In the genomic region with DNA sequence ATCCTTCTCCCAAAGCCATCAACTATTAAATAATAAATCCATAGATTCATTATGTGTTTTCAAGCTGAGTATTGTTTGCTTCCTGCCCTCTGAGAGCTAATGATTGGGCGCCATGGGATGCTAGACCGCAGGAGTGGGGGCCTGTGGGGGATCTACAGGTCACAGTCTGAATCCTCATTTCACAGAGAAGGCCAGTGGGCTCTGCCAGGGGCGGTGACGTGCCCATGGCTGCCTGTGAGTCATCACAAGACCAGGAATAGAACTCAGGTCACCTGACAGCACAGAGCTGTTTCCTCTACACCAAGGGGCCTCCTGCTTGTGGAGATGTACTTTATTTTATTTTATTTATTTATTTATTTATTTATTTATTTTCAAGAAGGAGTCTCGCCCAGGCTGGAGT, we compare ENCODE assay signal across 8 cellular contexts.
DNase-seq lines count a peak whose midpoint lies in the region; ATAC-seq and TF ChIP-seq lines count a peak whose summit lies in the region.

No MANE protein-coding gene starts in this region.

- H3K4me3 ChIP-seq in parathyroid adenoma (ENCODE audit: low read depth, low read length), result no peak overlapping the region

- TF ChIP-seq CTCF in parathyroid adenoma (IDR thresholded peaks at IDR 0.05), result no peak

- H2AFZ ChIP-seq in parathyroid adenoma, result no peak overlapping the region

- H3K9me3 ChIP-seq in parathyroid adenoma (ENCODE audit: control insufficient read depth, low read length), result no peaks in the 10 kb centered on the region

- H3K9ac ChIP-seq in parathyroid adenoma, result no peak overlapping the region

- H3K4me2 ChIP-seq in parathyroid adenoma (ENCODE audit: low read length), result no peak overlapping the region

- H3K27ac ChIP-seq in parathyroid adenoma, result peak overlapping the region; percentile 53

- H3K36me3 ChIP-seq in parathyroid adenoma (ENCODE audit: control insufficient read depth, insufficient read depth, low read length), result no peaks in the 10 kb centered on the region

- peaks cover 8% of the 10 kb centered on the region for H3K4me1 ChIP-seq in parathyroid adenoma

- H3K27me3 ChIP-seq in parathyroid adenoma (ENCODE audit: control insufficient read depth, insufficient read depth, low read length), result no peaks in the 10 kb centered on the region

- peak; percentile 85 for DNase-seq in EL
- peak; percentile 46 for DNase-seq in NAMALWA (ENCODE audit: low spot score)
- peak; percentile 47 for DNase-seq in activated T-helper 1 cell treated with Interleukin-2 at 50 U/mL for 16 hours (ENCODE audit: low read depth)
- peak; percentile 71 for DNase-seq in fibroblast of the conjunctiva (ENCODE audit: low read depth)
- no peak for DNase-seq in NCI-H2081 (lab: John Stamatoyannopoulos, UW)

- no peaks in the 10 kb centered on the region for H3K79me2 ChIP-seq in parathyroid adenoma

- ATAC-seq in GM19452 (IDR thresholded peaks at IDR 0.05; ENCODE audit: unreplicated experiment) (no peak), GM21717 (IDR thresholded peaks at IDR 0.05; ENCODE audit: unreplicated experiment) (no peak)

Comparison
In these comparisons a context has a peak if more than half of its experiments do, and no peak if none do; other contexts are left out.
1. DNase-seq: peak in EL (single experiment), NAMALWA (single experiment), activated T-helper 1 cell treated with Interleukin-2 at 50 U/mL for 16 hours (single experiment) and fibroblast of the conjunctiva (single experiment); none in NCI-H2081 (0 of 2).